ENCODE assay signal across 10 cellular contexts in the genomic region with DNA sequence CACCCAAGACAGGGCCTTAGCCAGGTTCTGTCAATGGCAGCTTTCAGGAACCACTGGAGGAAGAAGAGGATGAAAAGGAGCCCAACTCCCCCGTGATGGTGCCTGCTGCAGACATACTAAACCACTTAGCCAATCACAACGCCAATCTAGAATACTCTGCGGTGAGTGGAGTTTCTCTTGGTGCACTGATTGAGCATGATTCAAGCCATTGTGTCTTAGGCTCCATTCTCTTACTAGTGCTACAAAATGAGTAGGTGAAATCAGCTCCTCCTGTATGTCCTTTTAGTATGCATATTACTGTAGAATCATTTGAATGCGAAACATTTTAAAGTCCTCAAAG. TPM values are rescaled to one million over a fixed set of nuclear protein-coding genes. Genes with fewer than 3 reads are reported as not detected.
DNase-seq lines count a peak whose midpoint lies in the region; ATAC-seq and TF ChIP-seq lines count a peak whose summit lies in the region.
"Had no signal": no experiment of that assay in that cellular context is flagged by ENCODE, and none has a peak within 500 bp of the region (broad histone marks: within the 10 kb centered on the region; RNA-seq: fewer than 3 reads in every experiment).

No MANE protein-coding gene starts in this region.

- TF ChIP-seq POLR2A in breast epithelium (IDR thresholded peaks at IDR 0.05): no peak
- TF ChIP-seq POLR2A in suprapubic skin (IDR thresholded peaks at IDR 0.05): no peak

- no peak overlapping the region for H2AFZ ChIP-seq in hepatocyte

- 91% methylated on average over 4 of the region's 4 CpGs for WGBS in hepatocyte (ENCODE audit: low lambda C conversion rate, missing lambda C conversion rate)
- 81% methylated on average over 4 of the region's 4 CpGs for WGBS in suprapubic skin

- CTCF ChIA-PET in MCF 10A (lab: Yijun Ruan, JAX): interaction anchor here (0.6 to 4.5 kb wide), 2 partner anchors 144 to 179 kb away, joined by 4 to 21 read pairs; no protein-coding TSS in a partner anchor

- POLR2A ChIA-PET in MCF 10A (lab: Yijun Ruan, JAX): interaction anchor here (0.7 to 1.9 kb wide), 4 partner anchors 29 to 356 kb away, joined by 3 to 5 read pairs (median 3); a partner anchor contains a TSS

- H4K20me1 ChIP-seq in hepatocyte (ENCODE audit: insufficient read depth, poor library complexity, severe bottlenecking): peaks cover 7% of the 10 kb centered on the region

- peak overlapping the region; percentile 93 for H3K4me2 ChIP-seq in hepatocyte

- no peak for ATAC-seq in T-helper 17 cell

- BruUV-seq in MCF 10A (replicated peaks; lab: Mats Ljungman, UMichigan): no TSS peak

- no peaks in the 10 kb centered on the region for H3K4me1 ChIP-seq in breast epithelium
- H3K4me1 ChIP-seq in hepatocyte (ENCODE audit: insufficient read depth): peaks cover 21% of the 10 kb centered on the region
- H3K4me1 ChIP-seq in suprapubic skin: peaks cover 23% of the 10 kb centered on the region

- H3K9me3 ChIP-seq in breast epithelium (no peaks in the 10 kb centered on the region), T-helper 17 cell (ENCODE audit: control insufficient read depth, low read length, poor library complexity, severe bottlenecking) (no peaks in the 10 kb centered on the region), hepatocyte (ENCODE audit: low read depth) (no peaks in the 10 kb centered on the region), suprapubic skin (no peaks in the 10 kb centered on the region)

- H3K27me3 Mint-ChIP-seq in MCF 10A (ENCODE audit: insufficient read depth, unreplicated experiment) (no peaks in the 10 kb centered on the region), T-helper 17 cell (no peaks in the 10 kb centered on the region)

- H3K4me3 Mint-ChIP-seq in MCF 10A (ENCODE audit: unreplicated experiment): peak overlapping the region; percentile 93
- H3K4me3 Mint-ChIP-seq in T-helper 17 cell: peak overlapping the region; percentile 91

- intact Hi-C loops in MCF 10A (cut with micrococcal nuclease): no loop called here
- intact Hi-C loops in breast epithelium (cut with DNase I; ENCODE audit: low total_unique reads): no loop called here

- H3K79me2 ChIP-seq in hepatocyte: peaks cover 5% of the 10 kb centered on the region

- H3K9me2 ChIP-seq in hepatocyte (replicated peaks; ENCODE audit: insufficient read depth): no peaks in the 10 kb centered on the region

- DNase-seq in MCF 10A (ENCODE audit: unreplicated experiment) (no peak), breast epithelium (ENCODE audit: low spot score in 2 of 2) (no peak), T-helper 17 cell (no peak), hepatocyte (ENCODE audit: low spot score) (no peak), suprapubic skin (ENCODE audit: low spot score in 2 of 2) (no peak), RPMI8226 (no peak)
- no peak for DNase-seq in effector CD8-positive, alpha-beta T cell (lab: John Stamatoyannopoulos, UW)
- DNase-seq in activated CD4-positive, CD25-positive, alpha-beta regulatory T cell (lab: John Stamatoyannopoulos, UW): no peak
- DNase-seq: effector CD4-positive, alpha-beta T cell had no signal

- TF ChIP-seq CTCF in MCF 10A (IDR thresholded peaks at IDR 0.05; ENCODE audit: unreplicated experiment) (no peak), breast epithelium (IDR thresholded peaks at IDR 0.05) (no peak), hepatocyte (IDR thresholded peaks at IDR 0.05; ENCODE audit: poor library complexity) (no peak), suprapubic skin (IDR thresholded peaks at IDR 0.05) (no peak)

- H3K4me1 Mint-ChIP-seq in MCF 10A (ENCODE audit: insufficient read depth, unreplicated experiment) (peaks cover 6% of the 10 kb centered on the region), T-helper 17 cell (peaks cover 24% of the 10 kb centered on the region)

- peaks cover 11% of the 10 kb centered on the region for H3K36me3 ChIP-seq in breast epithelium
- peaks cover 10% of the 10 kb centered on the region for H3K36me3 ChIP-seq in hepatocyte (replicated peaks; ENCODE audit: insufficient read depth, low read depth)
- H3K36me3 ChIP-seq in suprapubic skin: peaks cover 41% of the 10 kb centered on the region

- no peak overlapping the region for H3K27ac Mint-ChIP-seq in MCF 10A (ENCODE audit: low read depth, unreplicated experiment)
- H3K27ac Mint-ChIP-seq in T-helper 17 cell: peak overlapping the region; percentile 49

- H3K36me3 Mint-ChIP-seq in MCF 10A (ENCODE audit: insufficient read depth, unreplicated experiment) (peaks cover 66% of the 10 kb centered on the region), T-helper 17 cell (ENCODE audit: low read depth) (peaks cover 5% of the 10 kb centered on the region)

- H3K9me3 Mint-ChIP-seq in MCF 10A (ENCODE audit: unreplicated experiment): no peaks in the 10 kb centered on the region

- H3K27ac ChIP-seq in breast epithelium (peak overlapping the region in 1 of 2 donors; percentile 77), hepatocyte (no peak overlapping the region), suprapubic skin (peak overlapping the region; percentile 86)
- H3K27ac ChIP-seq: SK-N-MC had no signal

- H3K4me3 ChIP-seq in breast epithelium (no peak overlapping the region), hepatocyte (no peak overlapping the region), suprapubic skin (peak overlapping the region; percentile 97)
- H3K4me3 ChIP-seq: SK-N-MC had no signal

- H3K27me3 ChIP-seq in breast epithelium (no peaks in the 10 kb centered on the region), hepatocyte (no peaks in the 10 kb centered on the region), suprapubic skin (no peaks in the 10 kb centered on the region)

- no peak for TF ChIP-seq EP300 in suprapubic skin (IDR thresholded peaks at IDR 0.05)

RNA-seq across cellular contexts. Expression of a gene that starts 1.4 kb away (rescaled TPM):
- 18.4 and 19.5 TPM in 2 replicates for total RNA-seq in MCF 10A (2022)
- 10 to 100 TPM; 20.8 to 47.3 (median 44.9) TPM for total RNA-seq in breast epithelium
- total RNA-seq in T-helper 17 cell: 10 to 100 TPM; 20.7 to 24.7 TPM
- total RNA-seq in hepatocyte: 9.9 and 11.4 TPM in 2 replicates
- 9.7 and 13.1 TPM in 2 replicates for polyA plus RNA-seq in hepatocyte
- 10 to 100 TPM; 42.6 to 71.8 (median 51.7) TPM for total RNA-seq in suprapubic skin

RNA-seq across cellular contexts. Expression of a gene that starts 16.8 kb away (rescaled TPM):
- not detected in 2 replicates for total RNA-seq in MCF 10A (2022)
- 10 to 100 TPM in 1 of 3 donors, 1 to 10 TPM in 2; 3.7 to 35.0 (median 5.6) TPM for total RNA-seq in breast epithelium
- total RNA-seq in T-helper 17 cell: 1 to 10 TPM in 1 of 2 donors, under 1 TPM in 1; 0.90 to 1.3 TPM
- 3.1 and 8.7 TPM in 2 replicates for total RNA-seq in hepatocyte
- 4.3 and 8.6 TPM in 2 replicates for polyA plus RNA-seq in hepatocyte
- 10 to 100 TPM; 42.5 to 70.3 (median 50.7) TPM for total RNA-seq in suprapubic skin
